Comparison of ENCODE assay signal across 1 cellular context in genomic region chr19:18440936-18441803, GRCh38.
TF ChIP-seq lines count a peak whose summit lies in the region.

No MANE protein-coding gene starts in this region.

TF ChIP-seq in HepG2, 621 proteins besides CTCF, POLR2A, EP300 and RAD21 (continued from another document and continues in another):
- TF ChIP-seq, protein P1, sequence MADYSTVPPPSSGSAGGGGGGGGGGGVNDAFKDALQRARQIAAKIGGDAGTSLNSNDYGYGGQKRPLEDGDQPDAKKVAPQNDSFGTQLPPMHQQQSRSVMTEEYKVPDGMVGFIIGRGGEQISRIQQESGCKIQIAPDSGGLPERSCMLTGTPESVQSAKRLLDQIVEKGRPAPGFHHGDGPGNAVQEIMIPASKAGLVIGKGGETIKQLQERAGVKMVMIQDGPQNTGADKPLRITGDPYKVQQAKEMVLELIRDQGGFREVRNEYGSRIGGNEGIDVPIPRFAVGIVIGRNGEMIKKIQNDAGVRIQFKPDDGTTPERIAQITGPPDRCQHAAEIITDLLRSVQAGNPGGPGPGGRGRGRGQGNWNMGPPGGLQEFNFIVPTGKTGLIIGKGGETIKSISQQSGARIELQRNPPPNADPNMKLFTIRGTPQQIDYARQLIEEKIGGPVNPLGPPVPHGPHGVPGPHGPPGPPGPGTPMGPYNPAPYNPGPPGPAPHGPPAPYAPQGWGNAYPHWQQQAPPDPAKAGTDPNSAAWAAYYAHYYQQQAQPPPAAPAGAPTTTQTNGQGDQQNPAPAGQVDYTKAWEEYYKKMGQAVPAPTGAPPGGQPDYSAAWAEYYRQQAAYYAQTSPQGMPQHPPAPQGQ (CRISPR knock-in tag; IDR thresholded peaks at IDR 0.05; ENCODE audit: borderline replicate concordance): 0 out of 2 replicates have a peak, but pooled peaks have one; percentile 34
- no peak for TF ChIP-seq BORCS8-MEF2B (CRISPR knock-in tag; IDR thresholded peaks at IDR 0.05)
- no peak for TF ChIP-seq ATF7-NPFF (CRISPR knock-in tag; IDR thresholded peaks at IDR 0.05; ENCODE audit: low read depth)
- no peak for TF ChIP-seq ETV5 (CRISPR knock-in tag; IDR thresholded peaks at IDR 0.05; ENCODE audit: borderline replicate concordance)
- TF ChIP-seq MED1 (CRISPR knock-in tag; IDR thresholded peaks at IDR 0.05): peak; percentile 36; the same call in 1 of the 2 replicates
- no peak for TF ChIP-seq ZNF563 (CRISPR knock-in tag; IDR thresholded peaks at IDR 0.05)
- TF ChIP-seq TOPORS (CRISPR knock-in tag; IDR thresholded peaks at IDR 0.05): no peak
- TF ChIP-seq ZBTB44 (CRISPR knock-in tag; IDR thresholded peaks at IDR 0.05): no peak
- 0 out of 2 replicates have a peak, but pooled peaks have one; percentile 13 for TF ChIP-seq ZFY (CRISPR knock-in tag; IDR thresholded peaks at IDR 0.05)
- no peak; the same call in 1 of the 2 replicates for TF ChIP-seq ZNF451 (CRISPR knock-in tag; IDR thresholded peaks at IDR 0.05)
- TF ChIP-seq TAF1 (CRISPR knock-in tag; IDR thresholded peaks at IDR 0.05): no peak
- 0 out of 2 replicates have a peak, but pooled peaks have one; percentile 31 for TF ChIP-seq HOXA3 (CRISPR knock-in tag; IDR thresholded peaks at IDR 0.05)
- TF ChIP-seq, protein P2, sequence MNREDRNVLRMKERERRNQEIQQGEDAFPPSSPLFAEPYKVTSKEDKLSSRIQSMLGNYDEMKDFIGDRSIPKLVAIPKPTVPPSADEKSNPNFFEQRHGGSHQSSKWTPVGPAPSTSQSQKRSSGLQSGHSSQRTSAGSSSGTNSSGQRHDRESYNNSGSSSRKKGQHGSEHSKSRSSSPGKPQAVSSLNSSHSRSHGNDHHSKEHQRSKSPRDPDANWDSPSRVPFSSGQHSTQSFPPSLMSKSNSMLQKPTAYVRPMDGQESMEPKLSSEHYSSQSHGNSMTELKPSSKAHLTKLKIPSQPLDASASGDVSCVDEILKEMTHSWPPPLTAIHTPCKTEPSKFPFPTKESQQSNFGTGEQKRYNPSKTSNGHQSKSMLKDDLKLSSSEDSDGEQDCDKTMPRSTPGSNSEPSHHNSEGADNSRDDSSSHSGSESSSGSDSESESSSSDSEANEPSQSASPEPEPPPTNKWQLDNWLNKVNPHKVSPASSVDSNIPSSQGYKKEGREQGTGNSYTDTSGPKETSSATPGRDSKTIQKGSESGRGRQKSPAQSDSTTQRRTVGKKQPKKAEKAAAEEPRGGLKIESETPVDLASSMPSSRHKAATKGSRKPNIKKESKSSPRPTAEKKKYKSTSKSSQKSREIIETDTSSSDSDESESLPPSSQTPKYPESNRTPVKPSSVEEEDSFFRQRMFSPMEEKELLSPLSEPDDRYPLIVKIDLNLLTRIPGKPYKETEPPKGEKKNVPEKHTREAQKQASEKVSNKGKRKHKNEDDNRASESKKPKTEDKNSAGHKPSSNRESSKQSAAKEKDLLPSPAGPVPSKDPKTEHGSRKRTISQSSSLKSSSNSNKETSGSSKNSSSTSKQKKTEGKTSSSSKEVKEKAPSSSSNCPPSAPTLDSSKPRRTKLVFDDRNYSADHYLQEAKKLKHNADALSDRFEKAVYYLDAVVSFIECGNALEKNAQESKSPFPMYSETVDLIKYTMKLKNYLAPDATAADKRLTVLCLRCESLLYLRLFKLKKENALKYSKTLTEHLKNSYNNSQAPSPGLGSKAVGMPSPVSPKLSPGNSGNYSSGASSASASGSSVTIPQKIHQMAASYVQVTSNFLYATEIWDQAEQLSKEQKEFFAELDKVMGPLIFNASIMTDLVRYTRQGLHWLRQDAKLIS (CRISPR knock-in tag; IDR thresholded peaks at IDR 0.05): no peak
- TF ChIP-seq ZBTB38 (CRISPR knock-in tag; IDR thresholded peaks at IDR 0.05): 0 out of 2 replicates have a peak, but pooled peaks have one; percentile 4
- no peak for TF ChIP-seq ZNF292 (CRISPR knock-in tag; IDR thresholded peaks at IDR 0.05; ENCODE audit: borderline replicate concordance, low read depth)
- no peak for TF ChIP-seq SCMH1 (CRISPR knock-in tag; IDR thresholded peaks at IDR 0.05; ENCODE audit: borderline replicate concordance)
- no peak for TF ChIP-seq ZNF460 (CRISPR knock-in tag; IDR thresholded peaks at IDR 0.05; ENCODE audit: borderline replicate concordance)
- no peak for TF ChIP-seq RARA (CRISPR knock-in tag; IDR thresholded peaks at IDR 0.05)
- TF ChIP-seq NR1H2 (CRISPR knock-in tag; IDR thresholded peaks at IDR 0.05; ENCODE audit: borderline replicate concordance, low read depth): no peak
- TF ChIP-seq ZNF558 (CRISPR knock-in tag; IDR thresholded peaks at IDR 0.05; ENCODE audit: borderline replicate concordance): no peak
- no peak for TF ChIP-seq ZNF772 (CRISPR knock-in tag; IDR thresholded peaks at IDR 0.05)
- TF ChIP-seq ZNF768 (CRISPR knock-in tag; IDR thresholded peaks at IDR 0.05): peak; percentile 31; the same call in 1 of the 2 replicates
- no peak for TF ChIP-seq ZNF605 (CRISPR knock-in tag; IDR thresholded peaks at IDR 0.05)
- TF ChIP-seq GMEB2 (CRISPR knock-in tag; IDR thresholded peaks at IDR 0.05; ENCODE audit: low read depth): no peak
- no peak for TF ChIP-seq CREM (IDR thresholded peaks at IDR 0.05)
- no peak for TF ChIP-seq CREM (CRISPR knock-in tag; IDR thresholded peaks at IDR 0.05)
- no peak for TF ChIP-seq ZNF547 (CRISPR knock-in tag; IDR thresholded peaks at IDR 0.05)
- TF ChIP-seq ZNF7 (CRISPR knock-in tag; IDR thresholded peaks at IDR 0.05): no peak
- TF ChIP-seq ZNF136 (CRISPR knock-in tag; IDR thresholded peaks at IDR 0.05; ENCODE audit: low read depth): no peak
- no peak for TF ChIP-seq ZBTB46 (CRISPR knock-in tag; IDR thresholded peaks at IDR 0.05; ENCODE audit: borderline replicate concordance)
- TF ChIP-seq GABPB1 (CRISPR knock-in tag; IDR thresholded peaks at IDR 0.05): 0 out of 2 replicates have a peak, but pooled peaks have one; percentile 33
- no peak for TF ChIP-seq RBAK (CRISPR knock-in tag; IDR thresholded peaks at IDR 0.05)
- TF ChIP-seq NFE2L1 (CRISPR knock-in tag; IDR thresholded peaks at IDR 0.05; ENCODE audit: borderline replicate concordance): no peak
- TF ChIP-seq MTF2 (CRISPR knock-in tag; IDR thresholded peaks at IDR 0.05; ENCODE audit: borderline replicate concordance): no peak
- TF ChIP-seq ZNF251 (CRISPR knock-in tag; IDR thresholded peaks at IDR 0.05): no peak
- TF ChIP-seq CCDC6 (CRISPR knock-in tag; IDR thresholded peaks at IDR 0.05): 0 out of 2 replicates have a peak, but pooled peaks have one; percentile 10
- TF ChIP-seq KLF12 (CRISPR knock-in tag; IDR thresholded peaks at IDR 0.05; ENCODE audit: borderline replicate concordance): no peak
- 0 out of 2 replicates have a peak, but pooled peaks have one; percentile 11 for TF ChIP-seq RXRB (CRISPR knock-in tag; IDR thresholded peaks at IDR 0.05; ENCODE audit: borderline replicate concordance)
- TF ChIP-seq, protein P3, sequence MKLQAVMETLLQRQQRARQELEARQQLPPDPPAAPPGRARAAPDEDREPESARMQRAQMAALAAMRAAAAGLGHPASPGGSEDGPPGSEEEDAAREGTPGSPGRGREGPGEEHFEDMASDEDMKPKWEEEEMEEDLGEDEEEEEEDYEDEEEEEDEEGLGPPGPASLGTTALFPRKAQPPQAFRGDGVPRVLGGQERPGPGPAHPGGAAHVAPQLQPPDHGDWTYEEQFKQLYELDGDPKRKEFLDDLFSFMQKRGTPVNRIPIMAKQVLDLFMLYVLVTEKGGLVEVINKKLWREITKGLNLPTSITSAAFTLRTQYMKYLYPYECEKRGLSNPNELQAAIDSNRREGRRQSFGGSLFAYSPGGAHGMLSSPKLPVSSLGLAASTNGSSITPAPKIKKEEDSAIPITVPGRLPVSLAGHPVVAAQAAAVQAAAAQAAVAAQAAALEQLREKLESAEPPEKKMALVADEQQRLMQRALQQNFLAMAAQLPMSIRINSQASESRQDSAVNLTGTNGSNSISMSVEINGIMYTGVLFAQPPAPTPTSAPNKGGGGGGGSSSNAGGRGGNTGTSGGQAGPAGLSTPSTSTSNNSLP (IDR thresholded peaks at IDR 0.05; ENCODE audit: low read depth, low read length): no peak
- no peak for TF ChIP-seq TP53 (CRISPR knock-in tag; conservative IDR thresholded peaks at IDR 0.05)
- TF ChIP-seq ZNF33B (CRISPR knock-in tag; IDR thresholded peaks at IDR 0.05): no peak
- TF ChIP-seq ZNF468 (CRISPR knock-in tag; IDR thresholded peaks at IDR 0.05): no peak
- no peak for TF ChIP-seq SOX5 (CRISPR knock-in tag; IDR thresholded peaks at IDR 0.05; ENCODE audit: borderline replicate concordance)
- TF ChIP-seq ZNF782 (CRISPR knock-in tag; IDR thresholded peaks at IDR 0.05; ENCODE audit: borderline replicate concordance): no peak
- TF ChIP-seq CC2D1A (CRISPR knock-in tag; IDR thresholded peaks at IDR 0.05): no peak
- no peak for TF ChIP-seq SP4 (CRISPR knock-in tag; IDR thresholded peaks at IDR 0.05)
- no peak for TF ChIP-seq POGZ (CRISPR knock-in tag; IDR thresholded peaks at IDR 0.05)
- TF ChIP-seq ZNF234 (CRISPR knock-in tag; conservative IDR thresholded peaks at IDR 0.05): no peak
- no peak for TF ChIP-seq IRX3 (CRISPR knock-in tag; IDR thresholded peaks at IDR 0.05; ENCODE audit: borderline replicate concordance, low read depth)
- TF ChIP-seq, protein P4, sequence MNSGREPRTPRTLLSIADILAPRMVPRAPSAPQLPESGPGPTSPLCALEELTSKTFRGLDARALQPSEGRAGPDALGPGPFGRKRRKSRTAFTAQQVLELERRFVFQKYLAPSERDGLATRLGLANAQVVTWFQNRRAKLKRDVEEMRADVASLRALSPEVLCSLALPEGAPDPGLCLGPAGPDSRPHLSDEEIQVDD (CRISPR knock-in tag; IDR thresholded peaks at IDR 0.05; ENCODE audit: borderline replicate concordance): no peak
- peak; percentile 60; the same call in 1 of the 2 replicates for TF ChIP-seq ZBTB10 (CRISPR knock-in tag; IDR thresholded peaks at IDR 0.05; ENCODE audit: borderline replicate concordance)
- no peak for TF ChIP-seq ZNF703 (CRISPR knock-in tag; IDR thresholded peaks at IDR 0.05; ENCODE audit: borderline replicate concordance)
- TF ChIP-seq ZNF607 (CRISPR knock-in tag; IDR thresholded peaks at IDR 0.05; ENCODE audit: borderline replicate concordance): no peak
- no peak for TF ChIP-seq ZNF326 (CRISPR knock-in tag; IDR thresholded peaks at IDR 0.05; ENCODE audit: borderline replicate concordance)
- no peak for TF ChIP-seq ZNF615 (CRISPR knock-in tag; IDR thresholded peaks at IDR 0.05; ENCODE audit: borderline replicate concordance)
- no peak for TF ChIP-seq ZSCAN20 (CRISPR knock-in tag; IDR thresholded peaks at IDR 0.05; ENCODE audit: borderline replicate concordance)
- TF ChIP-seq ZNF367 (CRISPR knock-in tag; IDR thresholded peaks at IDR 0.05; ENCODE audit: borderline replicate concordance): no peak
